12 cellular contexts compared by ENCODE assay signal in genomic region chr19:2631213-2631821, GRCh38.
A peak's percentile ranks its signal among the peaks of the same experiment; 100 is the strongest.
DNase-seq lines count a peak whose midpoint lies in the region; TF ChIP-seq lines count a peak whose summit lies in the region.
"Had no signal": no experiment of that assay in that cellular context is flagged by ENCODE, and none has a peak within 500 bp of the region (broad histone marks: within the 10 kb centered on the region; RNA-seq: fewer than 3 reads in every experiment).

No MANE protein-coding gene starts in this region.

- H2BK12ac ChIP-seq in mesenchymal stem cell (ENCODE audit: low read length in 2 of 2), result no peak overlapping the region

- peaks cover 6% of the 10 kb centered on the region for H3K27me3 Mint-ChIP-seq in glutamatergic neuron (ENCODE audit: unreplicated experiment)

- no peaks in the 10 kb centered on the region for H3K36me3 Mint-ChIP-seq in glutamatergic neuron (ENCODE audit: unreplicated experiment)

- no peak overlapping the region for H4K8ac ChIP-seq in mesenchymal stem cell (ENCODE audit: low read length)

- no peaks in the 10 kb centered on the region for H3K9me3 ChIP-seq in adrenal gland (replicated peaks in 1 of 3)
- H3K9me3 ChIP-seq in mesenchymal stem cell (ENCODE audit: control insufficient read depth, low read length), result peaks cover 12% of the 10 kb centered on the region
- H3K9me3 ChIP-seq: prostate gland had no signal

- WGBS in adrenal gland, 4 donors, result 42 to 70% (median 50%) methylated on average over 4 of the region's 4 CpGs
- WGBS in mesenchymal stem cell, result 92% methylated on average over 4 of the region's 4 CpGs

- H3K36me3 ChIP-seq in adrenal gland (replicated peaks in 1 of 2) (no peaks in the 10 kb centered on the region), mesenchymal stem cell (ENCODE audit: control insufficient read depth in 1 of 2, insufficient read depth in 2 of 2, low read depth in 1 of 2, low read length in 2 of 2) (no peaks in the 10 kb centered on the region)
- H3K36me3 ChIP-seq: prostate gland had no signal

- no peak overlapping the region for H2BK5ac ChIP-seq in mesenchymal stem cell (ENCODE audit: low read depth, low read length, poor library complexity, severe bottlenecking)

- no peak overlapping the region for H2BK15ac ChIP-seq in mesenchymal stem cell (ENCODE audit: low read depth, poor library complexity, severe bottlenecking)

- H2AK5ac ChIP-seq in mesenchymal stem cell (ENCODE audit: low read length, severe bottlenecking), result peak overlapping the region; percentile 37

- no peaks in the 10 kb centered on the region for H3K27me3 ChIP-seq in adrenal gland
- peaks cover 0 to 18% of the 10 kb centered on the region in 2 experiments for H3K27me3 ChIP-seq in mesenchymal stem cell (ENCODE audit: control insufficient read depth in 1 of 2, insufficient read depth in 1 of 2, low read length in 2 of 2)

- H3K79me1 ChIP-seq in mesenchymal stem cell (replicated peaks; ENCODE audit: low read length, poor library complexity, severe bottlenecking), result no peaks in the 10 kb centered on the region

- H2BK120ac ChIP-seq in mesenchymal stem cell (ENCODE audit: low read depth, low read length), result no peak overlapping the region

- H3K9ac ChIP-seq in mesenchymal stem cell (ENCODE audit: low read length), result no peak overlapping the region

- no peak overlapping the region for H3K23ac ChIP-seq in mesenchymal stem cell (ENCODE audit: low read length in 2 of 2)

- no peak overlapping the region for H2AFZ ChIP-seq in mesenchymal stem cell (ENCODE audit: low read depth, low read length)

- no peaks in the 10 kb centered on the region for H3K9me3 Mint-ChIP-seq in glutamatergic neuron (ENCODE audit: unreplicated experiment)

- peak overlapping the region in 3 of 5 donors; percentile 46 to 84 (median 71) for H3K27ac ChIP-seq in adrenal gland
- no peak overlapping the region for H3K27ac ChIP-seq in mesenchymal stem cell (ENCODE audit: low read length, poor library complexity, severe bottlenecking)
- H3K27ac ChIP-seq: prostate gland had no signal

- no peak overlapping the region for H3K18ac ChIP-seq in mesenchymal stem cell (ENCODE audit: low read depth in 1 of 2, low read length in 2 of 2)

- H4K91ac ChIP-seq in mesenchymal stem cell (ENCODE audit: low read length), result no peak overlapping the region

- no peak overlapping the region for H3K14ac ChIP-seq in mesenchymal stem cell (ENCODE audit: low read length in 2 of 2)

- no peak overlapping the region for H3K4me3 Mint-ChIP-seq in glutamatergic neuron (ENCODE audit: unreplicated experiment)

- H3K4me2 ChIP-seq in mesenchymal stem cell (ENCODE audit: low read length, poor library complexity, severe bottlenecking), result no peak overlapping the region

- peak; percentile 21 for DNase-seq in EH (ENCODE audit: low read depth)
- DNase-seq in LHCN-M2 (ENCODE audit: low read depth), result peak; percentile 36
- DNase-seq in adrenal gland, result peak in 1 of 7 donors; percentile 30
- DNase-seq in mesenchymal stem cell, result no peak
- no peak for DNase-seq in glutamatergic neuron
- no peak for DNase-seq in DMS114 treated with DMSO at 0.1 percent for 48 hours (lab: John Stamatoyannopoulos, UW; ENCODE audit: unreplicated experiment)
- no peak for DNase-seq in H4 (ENCODE audit: low spot score)
- no peak for DNase-seq in retina
- DNase-seq: activated CD4-positive, alpha-beta T cell treated with anti-CD3 and anti-CD28 coated beads for 4 hours; NCI-H510A treated with DMSO at 0.1 percent for 48 hours; stimulated activated CD8-positive, alpha-beta memory T cell treated with anti-CD3 and anti-CD28 coated beads, Interleukin-4, amount 100 ng/mL, for 48 hours had no signal

- no peak overlapping the region for H3K4me3 ChIP-seq in adrenal gland
- no peak overlapping the region for H3K4me3 ChIP-seq in mesenchymal stem cell (ENCODE audit: insufficient read depth in 1 of 2, low read depth in 1 of 2, low read length in 2 of 2)
- H3K4me3 ChIP-seq: prostate gland had no signal

- no peaks in the 10 kb centered on the region for H3K4me1 Mint-ChIP-seq in glutamatergic neuron (ENCODE audit: low read depth, unreplicated experiment)

- H3K4me1 ChIP-seq in adrenal gland (replicated peaks in 1 of 2), result peaks cover 9 to 28% of the 10 kb centered on the region in 2 donors
- peaks cover 16% of the 10 kb centered on the region for H3K4me1 ChIP-seq in mesenchymal stem cell (ENCODE audit: control insufficient read depth, insufficient read depth, low read depth, low read length)
- H3K4me1 ChIP-seq: prostate gland had no signal

- TF ChIP-seq CTCF in adrenal gland (IDR thresholded peaks at IDR 0.05) (no peak), glutamatergic neuron (IDR thresholded peaks at IDR 0.05; ENCODE audit: partially characterized antibody, unreplicated experiment) (no peak)

- H3K4ac ChIP-seq in mesenchymal stem cell (ENCODE audit: low read depth in 1 of 2, low read length in 2 of 2), result no peak overlapping the region

- TF ChIP-seq POLR2A in adrenal gland (IDR thresholded peaks at IDR 0.05), result no peak

- intact Hi-C loops in adrenal gland (cut with DNase I), result no loop called here

- no peak overlapping the region for H3K27ac Mint-ChIP-seq in glutamatergic neuron (ENCODE audit: unreplicated experiment)

Comparison
In these comparisons a context has a peak if more than half of its experiments do, and no peak if none do; other contexts are left out.
1. DNase-seq: peak in EH (single experiment) and LHCN-M2 (single experiment); none in mesenchymal stem cell (single experiment), glutamatergic neuron (single experiment), DMS114 treated with DMSO at 0.1 percent for 48 hours (single experiment), H4 (single experiment) and retina (single experiment).